11 cellular contexts compared by ENCODE assay signal in genomic region chr7:85464042-85464651, GRCh38.
A peak's percentile ranks its signal among the peaks of the same experiment; 100 is the strongest.
DNase-seq lines count a peak whose midpoint lies in the region; ATAC-seq, FAIRE-seq and TF ChIP-seq lines count a peak whose summit lies in the region.
"Had no signal": no experiment of that assay in that cellular context is flagged by ENCODE, and none has a peak within 500 bp of the region (broad histone marks: within the 10 kb centered on the region; RNA-seq: fewer than 3 reads in every experiment).

No MANE protein-coding gene starts in this region.

- peaks cover 8% of the 10 kb centered on the region for H3K4me1 Mint-ChIP-seq in nephron

- H3K27me3 Mint-ChIP-seq in nephron (ENCODE audit: low read depth): no peaks in the 10 kb centered on the region

- H3K4me1 ChIP-seq in pancreas: no peaks in the 10 kb centered on the region

- H3K4me3 Mint-ChIP-seq in nephron: no peak overlapping the region

- H3K9me3 ChIP-seq in pancreas: no peaks in the 10 kb centered on the region

- intact Hi-C loops in pancreas (cut with DNase I): no loop called here

- H3K4me3 ChIP-seq in astrocyte of the spinal cord (ENCODE audit: low read depth, low read length) (no peak overlapping the region), pancreas (no peak overlapping the region)

- H3K36me3 ChIP-seq in pancreas: no peaks in the 10 kb centered on the region

- DNase-seq in D721Med (ENCODE audit: insufficient read length, low spot score) (no peak), astrocyte of the spinal cord (ENCODE audit: low read depth, low spot score) (peak; percentile 19), HUDEP-2 (lab: John Stamatoyannopoulos, UW; ENCODE audit: unreplicated experiment in 76 of 76) (no peak), pancreas (no peak), NCI-H510A treated with DMSO at 0.1 percent for 48 hours (lab: John Stamatoyannopoulos, UW) (no peak), NCI-H2107 (lab: John Stamatoyannopoulos, UW) (no peak)
- DNase-seq: amniotic stem cell, GF-D8, H7 had no signal

- 82 to 97% methylated on average over 1 of the region's 1 CpG for WGBS in pancreas, 2 donors

- no peaks in the 10 kb centered on the region for H3K9me3 Mint-ChIP-seq in nephron

- ATAC-seq in pancreas: no peak

- H3K27ac Mint-ChIP-seq in nephron: no peak overlapping the region

- FAIRE-seq in D721Med (lab: Jason Lieb, UNC): no peak
- no peak for FAIRE-seq in pancreas (lab: Jason Lieb, UNC)

- H3K27ac ChIP-seq in pancreas: no peak overlapping the region

- peak; percentile 31 for TF ChIP-seq CTCF in D721Med (IDR thresholded peaks at IDR 0.05; ENCODE audit: insufficient read depth, missing control alignments)
- TF ChIP-seq CTCF in LNCAP (IDR thresholded peaks at IDR 0.05): peak; percentile 31; the same call in 1 of the 2 replicates
- peak; percentile 6 for TF ChIP-seq CTCF in astrocyte of the spinal cord (IDR thresholded peaks at IDR 0.05; ENCODE audit: low read depth, low read length)
- peak in 2 of 3 experiments; percentile 27 to 45 for TF ChIP-seq CTCF in nephron (IDR thresholded peaks at IDR 0.05; ENCODE audit: unreplicated experiment in 3 of 3)
- TF ChIP-seq CTCF in pancreas (IDR thresholded peaks at IDR 0.05): no peak

- H3K36me3 Mint-ChIP-seq in nephron (ENCODE audit: low read depth): no peaks in the 10 kb centered on the region

- in situ Hi-C loops in astrocyte of the spinal cord (cut with HindIII; ENCODE audit: low sequenced_read_pairs): no loop called here

- H3K27me3 ChIP-seq in pancreas: peaks cover 0 to 5% (median 0%) of the 10 kb centered on the region in 4 donors

Comparison
In these comparisons a context has a peak if more than half of its experiments do, and no peak if none do; other contexts are left out.
1. CTCF ChIP-seq: peak in D721Med (single experiment), LNCAP (single experiment), astrocyte of the spinal cord (single experiment) and nephron (2 of 3); none in pancreas (0 of 4).